In the genomic region with DNA sequence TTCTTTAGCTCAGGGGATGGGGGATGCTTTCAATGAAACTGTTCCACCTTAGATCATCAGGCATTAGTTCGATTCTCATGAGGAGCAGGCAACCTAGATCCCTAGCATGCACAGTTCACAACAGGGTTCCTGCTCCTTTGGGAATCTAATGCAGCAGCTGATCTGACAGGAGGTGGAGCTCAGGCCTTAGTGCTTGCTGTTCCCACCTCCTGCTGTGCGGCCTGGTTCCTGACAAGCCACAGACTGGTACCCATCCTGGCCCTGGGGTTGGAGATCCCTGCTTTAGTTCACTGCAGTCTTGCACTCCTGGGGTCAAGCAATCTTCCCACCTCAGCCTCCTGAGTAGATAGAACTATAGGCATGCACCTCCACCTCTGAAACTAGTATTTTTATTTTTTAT, we compare ENCODE assay signal across 30 cellular contexts.
"Had no signal": no experiment of that assay in that cellular context is flagged by ENCODE, and none has a peak within 500 bp of the region (broad histone marks: within the 10 kb centered on the region; RNA-seq: fewer than 3 reads in every experiment).

No MANE protein-coding gene starts in this region.

- H3K9me3 ChIP-seq: right atrium auricular region had no signal

- H3K27ac ChIP-seq: heart right ventricle, parathyroid adenoma, right atrium auricular region, upper lobe of left lung, WERI-Rb-1 had no signal

- H3K36me3 ChIP-seq: heart right ventricle, right atrium auricular region, upper lobe of left lung, WERI-Rb-1 had no signal

- ATAC-seq: activated naive CD8-positive, alpha-beta T cell treated with anti-CD3 and anti-CD28 coated beads, Interleukin-2, amount 50 U/mL, for 24 hours; activated T-cell treated with anti-CD3 and anti-CD28 coated beads, Interleukin-2, amount 50 U/mL, for 4 hours; activated T-helper 17 cell treated with anti-CD3 and anti-CD28 coated beads, Interleukin-2, amount 50 U/mL, for 72 hours; esophagus mucosa; heart right ventricle; naive thymus-derived CD4-positive, alpha-beta T cell; stimulated activated memory B cell treated with anti-CD40 and anti-IgM and Interleukin-4, amounts not matched to agents 10 μg/mL and 1 μg/mL and 100 μg/mL, for 72 hours; stimulated activated naive CD8-positive, alpha-beta T cell treated with anti-CD3 and anti-CD28 coated beads, Interleukin-15, amount 100 ng/mL, for 72 hours; T-helper 17 cell had no signal

- H3K4me2 ChIP-seq: smooth muscle cell had no signal

- H3K9ac ChIP-seq: parathyroid adenoma had no signal

- H3K4me1 ChIP-seq: heart right ventricle, parathyroid adenoma, right atrium auricular region, upper lobe of left lung had no signal

- DNase-seq: activated CD4-positive, alpha-beta memory T cell treated with anti-CD3 and anti-CD28 coated beads, Interleukin-2, amount 10 ng/mL, durations not matched to agents 7 days and 5 days; activated CD4-positive, alpha-beta T cell treated with anti-CD3 and anti-CD28 coated beads, Interleukin-2, amount 10 ng/mL, durations not matched to agents 7 days and 5 days; activated CD4-positive, CD25-positive, alpha-beta regulatory T cell treated with anti-CD3 and anti-CD28 coated beads, Interleukin-2, amount 50 U/mL, for 72 hours; activated gamma-delta T cell treated with Interleukin-2 at 50 U/mL for 16 hours; activated naive CD4-positive, alpha-beta T cell treated with anti-CD3 and anti-CD28 coated beads, Interleukin-2, amount 50 U/mL, for 16 hours; activated naive CD8-positive, alpha-beta T cell treated with anti-CD3 and anti-CD28 coated beads, Interleukin-2, amount 50 U/mL, for 24 hours; activated T-cell treated with anti-CD3 and anti-CD28 coated beads, Interleukin-2, amount 50 U/mL, for 4 hours; amygdala; caudate nucleus; foreskin fibroblast; heart right ventricle; immature natural killer cell; midbrain; naive thymus-derived CD4-positive, alpha-beta T cell; occipital lobe; stimulated activated CD4-positive, alpha-beta T cell treated with anti-CD3 and anti-CD28 coated beads, Interleukin-1b, Interleukin-23, amount 100 ng/mL, for 48 hours; stimulated activated CD4-positive, alpha-beta T cell treated with anti-CD3 and anti-CD28 coated beads, Interleukin-4, amount 100 ng/mL, for 4 hours; stimulated activated CD8-positive, alpha-beta memory T cell treated with anti-CD3 and anti-CD28 coated beads, Interleukin-4, amount 100 ng/mL, for 48 hours; stimulated activated naive CD8-positive, alpha-beta T cell treated with anti-CD3 and anti-CD28 coated beads, Interleukin-15, amount 100 ng/mL, for 72 hours; substantia nigra; T-helper 17 cell; T1000; upper lobe of left lung; WERI-Rb-1 had no signal

- H3K27ac Mint-ChIP-seq: activated CD4-positive, alpha-beta memory T cell treated with anti-CD3 and anti-CD28 coated beads, Interleukin-2, amount 10 ng/mL, durations not matched to agents 7 days and 5 days; activated CD4-positive, alpha-beta T cell treated with anti-CD3 and anti-CD28 coated beads, Interleukin-2, amount 10 ng/mL, durations not matched to agents 7 days and 5 days; activated naive CD8-positive, alpha-beta T cell treated with anti-CD3 and anti-CD28 coated beads, Interleukin-2, amount 50 U/mL, for 24 hours; activated T-helper 17 cell treated with anti-CD3 and anti-CD28 coated beads, Interleukin-2, amount 50 U/mL, for 72 hours; immature natural killer cell; naive thymus-derived CD4-positive, alpha-beta T cell; stimulated activated memory B cell treated with anti-CD40 and anti-IgM and Interleukin-4, amounts not matched to agents 10 μg/mL and 1 μg/mL and 100 μg/mL, for 72 hours; stimulated activated naive CD8-positive, alpha-beta T cell treated with anti-CD3 and anti-CD28 coated beads, Interleukin-15, amount 100 ng/mL, for 72 hours; T-helper 17 cell had no signal

- H3K27me3 Mint-ChIP-seq: activated CD4-positive, alpha-beta memory T cell treated with anti-CD3 and anti-CD28 coated beads, Interleukin-2, amount 10 ng/mL, durations not matched to agents 7 days and 5 days; activated CD4-positive, alpha-beta T cell treated with anti-CD3 and anti-CD28 coated beads, Interleukin-2, amount 10 ng/mL, durations not matched to agents 7 days and 5 days; activated naive CD8-positive, alpha-beta T cell treated with anti-CD3 and anti-CD28 coated beads, Interleukin-2, amount 50 U/mL, for 24 hours; activated T-helper 17 cell treated with anti-CD3 and anti-CD28 coated beads, Interleukin-2, amount 50 U/mL, for 72 hours; naive thymus-derived CD4-positive, alpha-beta T cell; stimulated activated memory B cell treated with anti-CD40 and anti-IgM and Interleukin-4, amounts not matched to agents 10 μg/mL and 1 μg/mL and 100 μg/mL, for 72 hours; stimulated activated naive CD8-positive, alpha-beta T cell treated with anti-CD3 and anti-CD28 coated beads, Interleukin-15, amount 100 ng/mL, for 72 hours; T-helper 17 cell had no signal

- H3K36me3 Mint-ChIP-seq: immature natural killer cell; naive thymus-derived CD4-positive, alpha-beta T cell; stimulated activated memory B cell treated with anti-CD40 and anti-IgM and Interleukin-4, amounts not matched to agents 10 μg/mL and 1 μg/mL and 100 μg/mL, for 72 hours had no signal

- H3K4me3 Mint-ChIP-seq: activated CD4-positive, alpha-beta memory T cell treated with anti-CD3 and anti-CD28 coated beads, Interleukin-2, amount 10 ng/mL, durations not matched to agents 7 days and 5 days; activated CD4-positive, alpha-beta T cell treated with anti-CD3 and anti-CD28 coated beads, Interleukin-2, amount 10 ng/mL, durations not matched to agents 7 days and 5 days; activated naive CD8-positive, alpha-beta T cell treated with anti-CD3 and anti-CD28 coated beads, Interleukin-2, amount 50 U/mL, for 24 hours; activated T-cell treated with anti-CD3 and anti-CD28 coated beads, Interleukin-2, amount 50 U/mL, for 4 hours; activated T-helper 17 cell treated with anti-CD3 and anti-CD28 coated beads, Interleukin-2, amount 50 U/mL, for 72 hours; immature natural killer cell; naive thymus-derived CD4-positive, alpha-beta T cell; stimulated activated memory B cell treated with anti-CD40 and anti-IgM and Interleukin-4, amounts not matched to agents 10 μg/mL and 1 μg/mL and 100 μg/mL, for 72 hours; stimulated activated naive CD8-positive, alpha-beta T cell treated with anti-CD3 and anti-CD28 coated beads, Interleukin-15, amount 100 ng/mL, for 72 hours; T-helper 17 cell had no signal

- H3K27me3 ChIP-seq: heart right ventricle, right atrium auricular region, upper lobe of left lung had no signal

- H3K4me1 Mint-ChIP-seq: activated CD4-positive, alpha-beta memory T cell treated with anti-CD3 and anti-CD28 coated beads, Interleukin-2, amount 10 ng/mL, durations not matched to agents 7 days and 5 days; activated CD4-positive, alpha-beta T cell treated with anti-CD3 and anti-CD28 coated beads, Interleukin-2, amount 10 ng/mL, durations not matched to agents 7 days and 5 days; activated naive CD8-positive, alpha-beta T cell treated with anti-CD3 and anti-CD28 coated beads, Interleukin-2, amount 50 U/mL, for 24 hours; activated T-helper 17 cell treated with anti-CD3 and anti-CD28 coated beads, Interleukin-2, amount 50 U/mL, for 72 hours; immature natural killer cell; naive thymus-derived CD4-positive, alpha-beta T cell; stimulated activated memory B cell treated with anti-CD40 and anti-IgM and Interleukin-4, amounts not matched to agents 10 μg/mL and 1 μg/mL and 100 μg/mL, for 72 hours; stimulated activated naive CD8-positive, alpha-beta T cell treated with anti-CD3 and anti-CD28 coated beads, Interleukin-15, amount 100 ng/mL, for 72 hours; T-helper 17 cell had no signal

- H3K79me2 ChIP-seq: parathyroid adenoma had no signal

- H3K9me3 Mint-ChIP-seq: stimulated activated memory B cell treated with anti-CD40 and anti-IgM and Interleukin-4, amounts not matched to agents 10 μg/mL and 1 μg/mL and 100 μg/mL, for 72 hours had no signal

- H3K4me3 ChIP-seq: heart right ventricle, right atrium auricular region, smooth muscle cell, upper lobe of left lung had no signal
